1 cellular context compared by ENCODE assay signal in genomic region chr18:657998-658946, GRCh38.
TF ChIP-seq lines count a peak whose summit lies in the region.

No MANE protein-coding gene starts in this region.

TF ChIP-seq in HepG2, 621 proteins besides CTCF, POLR2A, EP300 and RAD21 (continued from another document):
- TF ChIP-seq HMGXB3 (CRISPR knock-in tag; IDR thresholded peaks at IDR 0.05; ENCODE audit: borderline replicate concordance): 0 out of 2 replicates have a peak, but pooled peaks have one; percentile 10
- TF ChIP-seq ZSCAN9 (CRISPR knock-in tag; IDR thresholded peaks at IDR 0.05; ENCODE audit: borderline replicate concordance): peak; percentile 27; the same call in 1 of the 2 replicates
- no peak for TF ChIP-seq HBP1 (CRISPR knock-in tag; IDR thresholded peaks at IDR 0.05; ENCODE audit: low read depth)
- TF ChIP-seq AHR (CRISPR knock-in tag; IDR thresholded peaks at IDR 0.05): no peak
- TF ChIP-seq JARID2 (CRISPR knock-in tag; IDR thresholded peaks at IDR 0.05; ENCODE audit: insufficient replicate concordance): no peak
- TF ChIP-seq ATF7 (IDR thresholded peaks at IDR 0.05): no peak
- TF ChIP-seq ATF7 (CRISPR knock-in tag; IDR thresholded peaks at IDR 0.05): no peak
- TF ChIP-seq PRPF4 (IDR thresholded peaks at IDR 0.05; ENCODE audit: low read depth, low read length, poor library complexity, severe bottlenecking): peak; percentile 13
- TF ChIP-seq ZNF10 (CRISPR knock-in tag; IDR thresholded peaks at IDR 0.05; ENCODE audit: borderline replicate concordance, low read depth): no peak
- TF ChIP-seq HES4 (CRISPR knock-in tag; IDR thresholded peaks at IDR 0.05; ENCODE audit: borderline replicate concordance): no peak
- TF ChIP-seq MBNL3 (CRISPR knock-in tag; conservative IDR thresholded peaks at IDR 0.05): no peak
- 0 out of 2 replicates have a peak, but pooled peaks have one; percentile 18 for TF ChIP-seq ZNF143 (CRISPR knock-in tag; IDR thresholded peaks at IDR 0.05)
- TF ChIP-seq NR2F2 (IDR thresholded peaks at IDR 0.05; ENCODE audit: borderline replicate concordance, low read depth): peak; percentile 37; the same call in 1 of the 2 replicates
- no peak for TF ChIP-seq EHMT2 (IDR thresholded peaks at IDR 0.05; ENCODE audit: borderline replicate concordance, low read depth, low read length)
- no peak for TF ChIP-seq ADNP (CRISPR knock-in tag; IDR thresholded peaks at IDR 0.05)
- TF ChIP-seq ZXDC (CRISPR knock-in tag; IDR thresholded peaks at IDR 0.05): no peak
- TF ChIP-seq ZNF225 (CRISPR knock-in tag; IDR thresholded peaks at IDR 0.05): peak; percentile 54
- TF ChIP-seq KLF6 (CRISPR knock-in tag; IDR thresholded peaks at IDR 0.05): peak; percentile 53; the same call in 1 of the 2 replicates
- TF ChIP-seq HNRNPK (IDR thresholded peaks at IDR 0.05; ENCODE audit: low read depth, low read length, poor library complexity, severe bottlenecking): no peak
- no peak; the same call in 1 of the 2 replicates for TF ChIP-seq ZSCAN12 (CRISPR knock-in tag; IDR thresholded peaks at IDR 0.05)
- no peak for TF ChIP-seq NFRKB (IDR thresholded peaks at IDR 0.05)
- TF ChIP-seq SMAD1 (CRISPR knock-in tag; IDR thresholded peaks at IDR 0.05; ENCODE audit: borderline replicate concordance, low read depth): no peak
- TF ChIP-seq ISX (CRISPR knock-in tag; conservative IDR thresholded peaks at IDR 0.05): 0 out of 2 replicates have a peak, but pooled peaks have one; percentile 70
- TF ChIP-seq KLF9 (CRISPR knock-in tag; IDR thresholded peaks at IDR 0.05; ENCODE audit: low read depth): no peak; the same call in 1 of the 2 replicates
- 0 out of 2 replicates have a peak, but pooled peaks have one; percentile 37 for TF ChIP-seq ZNF569 (CRISPR knock-in tag; IDR thresholded peaks at IDR 0.05; ENCODE audit: borderline replicate concordance)
- no peak for TF ChIP-seq SOX6 (IDR thresholded peaks at IDR 0.05)
- peak; percentile 27 for TF ChIP-seq SOX6 (CRISPR knock-in tag; IDR thresholded peaks at IDR 0.05)
- TF ChIP-seq WIZ (CRISPR knock-in tag; IDR thresholded peaks at IDR 0.05): peak; percentile 78
- TF ChIP-seq SNAPC4 (CRISPR knock-in tag; IDR thresholded peaks at IDR 0.05): peak; percentile 56; the same call in 1 of the 2 replicates
- TF ChIP-seq ZNF841 (CRISPR knock-in tag; IDR thresholded peaks at IDR 0.05; ENCODE audit: borderline replicate concordance): no peak
- no peak for TF ChIP-seq ZNF232 (CRISPR knock-in tag; IDR thresholded peaks at IDR 0.05; ENCODE audit: borderline replicate concordance)
- TF ChIP-seq ZSCAN21 (CRISPR knock-in tag; IDR thresholded peaks at IDR 0.05; ENCODE audit: borderline replicate concordance): no peak
- no peak for TF ChIP-seq NONO (IDR thresholded peaks at IDR 0.05)
- peak; percentile 75; the same call in 1 of the 2 replicates for TF ChIP-seq NONO (CRISPR knock-in tag; conservative IDR thresholded peaks at IDR 0.05)
- TF ChIP-seq ZFP36 (IDR thresholded peaks at IDR 0.05; ENCODE audit: borderline replicate concordance, low read depth, low read length, partially characterized antibody): no peak
- 0 out of 2 replicates have a peak, but pooled peaks have one; percentile 51 for TF ChIP-seq NCOA5 (CRISPR knock-in tag; IDR thresholded peaks at IDR 0.05)
- TF ChIP-seq CBX1 (IDR thresholded peaks at IDR 0.05; ENCODE audit: low read depth): no peak
- TF ChIP-seq IRF2 (CRISPR knock-in tag; IDR thresholded peaks at IDR 0.05): no peak; the same call in 1 of the 2 replicates
- peak; percentile 52; the same call in 1 of the 2 replicates for TF ChIP-seq FOXO1 (CRISPR knock-in tag; IDR thresholded peaks at IDR 0.05)
- peak; percentile 57; the same call in 1 of the 2 replicates for TF ChIP-seq DNMT1 (CRISPR knock-in tag; IDR thresholded peaks at IDR 0.05)
- peak; percentile 96 for TF ChIP-seq RBFOX2 (IDR thresholded peaks at IDR 0.05; ENCODE audit: low read depth, low read length)
- no peak for TF ChIP-seq PAX8 (CRISPR knock-in tag; IDR thresholded peaks at IDR 0.05; ENCODE audit: borderline replicate concordance)
- no peak for TF ChIP-seq HMGA1 (CRISPR knock-in tag; conservative IDR thresholded peaks at IDR 0.05)
